Comparison of ENCODE assay signal across 15 cellular contexts in genomic region chr2:142220901-142221300, GRCh38.
DNase-seq lines count a peak whose midpoint lies in the region; ATAC-seq and TF ChIP-seq lines count a peak whose summit lies in the region.
"Had no signal": no experiment of that assay in that cellular context is flagged by ENCODE, and none has a peak within 500 bp of the region (broad histone marks: within the 10 kb centered on the region; RNA-seq: fewer than 3 reads in every experiment).

No MANE protein-coding gene starts in this region.

- DNase-seq in NCI-H82 (lab: John Stamatoyannopoulos, UW) (peak; percentile 9), NCI-H82 treated with DMSO at 0.1 percent for 48 hours (lab: John Stamatoyannopoulos, UW; ENCODE audit: unreplicated experiment) (no peak), NCI-H446 treated with DMSO at 0.1 percent for 48 hours (lab: John Stamatoyannopoulos, UW) (peak; percentile 93), cerebellum (ENCODE audit: low spot score) (peak; percentile 58), retinal pigment epithelial cell (ENCODE audit: low read depth) (peak; percentile 40), GM19238 (ENCODE audit: insufficient read length, low spot score) (no peak)
- DNase-seq in stimulated activated CD4-positive, alpha-beta T cell treated with anti-CD3 and anti-CD28 coated beads, Interleukin-1b, Interleukin-23, amount 100 ng/mL, for 48 hours = no peak
- DNase-seq: activated CD4-positive, alpha-beta T cell treated with anti-CD3 and anti-CD28 coated beads, Interleukin-2, amount 50 U/mL, for 4 hours; activated naive CD8-positive, alpha-beta T cell treated with anti-CD3 and anti-CD28 coated beads for 36 hours; activated T-cell treated with anti-CD3 and anti-CD28 coated beads, Interleukin-2, amount 50 U/mL, for 4 hours; CD8-positive, alpha-beta memory T cell; MV-4-11; transverse colon had no signal

- no peak overlapping the region for H3K4me3 ChIP-seq in retinal pigment epithelial cell (ENCODE audit: low read length)
- H3K4me3 ChIP-seq: GM23338, transverse colon had no signal

- no peak for ATAC-seq in GM21526 (IDR thresholded peaks at IDR 0.05; ENCODE audit: low FRiP score, unreplicated experiment)
- ATAC-seq: activated T-cell treated with anti-CD3 and anti-CD28 coated beads, Interleukin-2, amount 50 U/mL, for 4 hours; GM23338 had no signal

- no peak for TF ChIP-seq CTCF in retinal pigment epithelial cell (conservative IDR thresholded peaks at IDR 0.05; ENCODE audit: low read depth, low read length)

Comparison
In these comparisons a context has a peak if more than half of its experiments do, and no peak if none do; other contexts are left out.
1. DNase-seq: peak in NCI-H82 (single experiment), NCI-H446 treated with DMSO at 0.1 percent for 48 hours (single experiment), cerebellum (single experiment) and retinal pigment epithelial cell (single experiment); none in NCI-H82 treated with DMSO at 0.1 percent for 48 hours (single experiment), stimulated activated CD4-positive, alpha-beta T cell treated with anti-CD3 and anti-CD28 coated beads, Interleukin-1b, Interleukin-23, amount 100 ng/mL, for 48 hours (single experiment) and GM19238 (single experiment).